8 cellular contexts compared by ENCODE assay signal in genomic region chr17:30922235-30922993, GRCh38. TPM values are rescaled to one million over a fixed set of nuclear protein-coding genes. Genes with fewer than 3 reads are reported as not detected.
DNase-seq lines count a peak whose midpoint lies in the region; ATAC-seq and TF ChIP-seq lines count a peak whose summit lies in the region.

No MANE protein-coding gene starts in this region.

- DNase-seq in fibroblast of villous mesenchyme (ENCODE audit: low read depth) (no peak), NCI-H2227 treated with DMSO at 0.1 percent for 48 hours (lab: John Stamatoyannopoulos, UW) (no peak), NCI-H2081 (lab: John Stamatoyannopoulos, UW) (no peak), activated gamma-delta T cell (lab: John Stamatoyannopoulos, UW) (no peak)

- TF ChIP-seq CTCF in GM12875 (IDR thresholded peaks at IDR 0.05; ENCODE audit: borderline replicate concordance, insufficient read depth, low read depth, low read length) (no peak), VCaP (conservative IDR thresholded peaks at IDR 0.05) (no peak), fibroblast of villous mesenchyme (IDR thresholded peaks at IDR 0.05; ENCODE audit: insufficient read depth, low read depth, low read length) (no peak), neutrophil (IDR thresholded peaks at IDR 0.05) (no peak)

- peaks cover 8 to 16% of the 10 kb centered on the region in 2 experiments for H3K4me1 ChIP-seq in neutrophil (ENCODE audit: control insufficient read depth in 1 of 2, insufficient read depth in 1 of 2, low read depth in 1 of 2, low read length in 1 of 2)

- H3K9me3 ChIP-seq in neutrophil, result no peaks in the 10 kb centered on the region

- no peaks in the 10 kb centered on the region for H3K36me3 ChIP-seq in neutrophil

- H3K4me3 ChIP-seq in GM12875 (ENCODE audit: low read depth, low read length), result peak overlapping the region; percentile 45
- peak overlapping the region; percentile 50 for H3K4me3 ChIP-seq in fibroblast of villous mesenchyme (ENCODE audit: low read depth, low read length)
- H3K4me3 ChIP-seq in neutrophil (ENCODE audit: low read depth in 1 of 2, low read length in 1 of 2), result peak overlapping the region; percentile 63 to 73

- H3K27ac ChIP-seq in VCaP, result peak overlapping the region; percentile 57; the same call in 1 of the 2 replicates
- no peak overlapping the region for H3K27ac ChIP-seq in neutrophil

- ATAC-seq in HG03139 (IDR thresholded peaks at IDR 0.05; ENCODE audit: unreplicated experiment), result no peak

- H3K27me3 ChIP-seq in neutrophil, result peaks cover 82% of the 10 kb centered on the region

RNA-seq across cellular contexts. Expression of gene ADAP2, which starts 0.7 kb away (rescaled TPM):
- 3.0 and 4.2 TPM in 2 replicates for total RNA-seq in fibroblast of villous mesenchyme

RNA-seq across cellular contexts. Expression of gene TEFM, which starts 16.4 kb away (rescaled TPM):
- total RNA-seq in fibroblast of villous mesenchyme, result 9.7 and 12.5 TPM in 2 replicates

RNA-seq across cellular contexts. Expression of gene RNF135, which starts 48.4 kb away (rescaled TPM):
- total RNA-seq in fibroblast of villous mesenchyme, result 8.4 and 8.6 TPM in 2 replicates
